ENCODE assay signal across 3 cellular contexts in genomic region chr11:10002221-10002620, GRCh38.
TF ChIP-seq lines count a peak whose summit lies in the region.

No MANE protein-coding gene starts in this region.

TF ChIP-seq in SK-N-SH, 30 proteins besides CTCF, POLR2A, EP300 and RAD21:
- TF ChIP-seq SMC3 (IDR thresholded peaks at IDR 0.05; ENCODE audit: low read depth, low read length): no peak
- TF ChIP-seq, protein P1, sequence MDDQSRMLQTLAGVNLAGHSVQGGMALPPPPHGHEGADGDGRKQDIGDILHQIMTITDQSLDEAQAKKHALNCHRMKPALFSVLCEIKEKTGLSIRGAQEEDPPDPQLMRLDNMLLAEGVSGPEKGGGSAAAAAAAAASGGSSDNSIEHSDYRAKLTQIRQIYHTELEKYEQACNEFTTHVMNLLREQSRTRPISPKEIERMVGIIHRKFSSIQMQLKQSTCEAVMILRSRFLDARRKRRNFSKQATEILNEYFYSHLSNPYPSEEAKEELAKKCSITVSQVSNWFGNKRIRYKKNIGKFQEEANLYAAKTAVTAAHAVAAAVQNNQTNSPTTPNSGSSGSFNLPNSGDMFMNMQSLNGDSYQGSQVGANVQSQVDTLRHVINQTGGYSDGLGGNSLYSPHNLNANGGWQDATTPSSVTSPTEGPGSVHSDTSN (IDR thresholded peaks at IDR 0.05): peak; percentile 23; the same call in 1 of the 2 replicates
- TF ChIP-seq JUND (IDR thresholded peaks at IDR 0.05): peak; percentile 69
- TF ChIP-seq FOSL2 (IDR thresholded peaks at IDR 0.05; ENCODE audit: borderline replicate concordance, low read depth): peak; percentile 54; the same call in 1 of the 2 replicates
- TF ChIP-seq TCF12 (IDR thresholded peaks at IDR 0.05): peak; percentile 58
- TF ChIP-seq MXI1 (IDR thresholded peaks at IDR 0.05; ENCODE audit: low read depth, low read length): no peak
- TF ChIP-seq NFIC (IDR thresholded peaks at IDR 0.05; ENCODE audit: borderline replicate concordance): peak; percentile 23; the same call in 1 of the 2 replicates
- no peak for TF ChIP-seq FOXJ3 (CRISPR knock-in tag; IDR thresholded peaks at IDR 0.05)
TF ChIP-seq in SK-N-SH: peak in this region for 5.

TF ChIP-seq in endothelial cell of umbilical vein, 7 proteins besides CTCF, POLR2A, EP300 and RAD21:
- TF ChIP-seq POLR2AphosphoS5 (IDR thresholded peaks at IDR 0.05; ENCODE audit: insufficient read depth, low read depth, low read length): no peak
- no peak for TF ChIP-seq GATA2 (IDR thresholded peaks at IDR 0.05; ENCODE audit: insufficient read depth, insufficient read length, low read depth, low read length)
- peak; percentile 46 for TF ChIP-seq FOS (IDR thresholded peaks at IDR 0.05; ENCODE audit: borderline replicate concordance, insufficient read depth, low read length)
- peak; percentile 12 for TF ChIP-seq JUN (IDR thresholded peaks at IDR 0.05; ENCODE audit: borderline replicate concordance, insufficient read depth, insufficient read length, low read depth)
- no peak for TF ChIP-seq EZH2 (IDR thresholded peaks at IDR 0.05; ENCODE audit: borderline replicate concordance, low read depth, low read length, severe bottlenecking)
TF ChIP-seq in endothelial cell of umbilical vein: peak in this region for 2.

TF ChIP-seq in GM23338, 12 proteins besides CTCF, POLR2A, EP300 and RAD21:
- no peak for TF ChIP-seq NANOG (IDR thresholded peaks at IDR 0.05; ENCODE audit: borderline replicate concordance)
- TF ChIP-seq POLR2AphosphoS5 (IDR thresholded peaks at IDR 0.05; ENCODE audit: low read depth): no peak
- TF ChIP-seq ZNF114 (CRISPR knock-in tag; IDR thresholded peaks at IDR 0.05): no peak
- TF ChIP-seq EZH2phosphoT487 (IDR thresholded peaks at IDR 0.05; ENCODE audit: unreplicated experiment): no peak
- TF ChIP-seq, protein P2, sequence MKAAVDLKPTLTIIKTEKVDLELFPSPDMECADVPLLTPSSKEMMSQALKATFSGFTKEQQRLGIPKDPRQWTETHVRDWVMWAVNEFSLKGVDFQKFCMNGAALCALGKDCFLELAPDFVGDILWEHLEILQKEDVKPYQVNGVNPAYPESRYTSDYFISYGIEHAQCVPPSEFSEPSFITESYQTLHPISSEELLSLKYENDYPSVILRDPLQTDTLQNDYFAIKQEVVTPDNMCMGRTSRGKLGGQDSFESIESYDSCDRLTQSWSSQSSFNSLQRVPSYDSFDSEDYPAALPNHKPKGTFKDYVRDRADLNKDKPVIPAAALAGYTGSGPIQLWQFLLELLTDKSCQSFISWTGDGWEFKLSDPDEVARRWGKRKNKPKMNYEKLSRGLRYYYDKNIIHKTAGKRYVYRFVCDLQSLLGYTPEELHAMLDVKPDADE (IDR thresholded peaks at IDR 0.05): no peak
- TF ChIP-seq, protein P3, sequence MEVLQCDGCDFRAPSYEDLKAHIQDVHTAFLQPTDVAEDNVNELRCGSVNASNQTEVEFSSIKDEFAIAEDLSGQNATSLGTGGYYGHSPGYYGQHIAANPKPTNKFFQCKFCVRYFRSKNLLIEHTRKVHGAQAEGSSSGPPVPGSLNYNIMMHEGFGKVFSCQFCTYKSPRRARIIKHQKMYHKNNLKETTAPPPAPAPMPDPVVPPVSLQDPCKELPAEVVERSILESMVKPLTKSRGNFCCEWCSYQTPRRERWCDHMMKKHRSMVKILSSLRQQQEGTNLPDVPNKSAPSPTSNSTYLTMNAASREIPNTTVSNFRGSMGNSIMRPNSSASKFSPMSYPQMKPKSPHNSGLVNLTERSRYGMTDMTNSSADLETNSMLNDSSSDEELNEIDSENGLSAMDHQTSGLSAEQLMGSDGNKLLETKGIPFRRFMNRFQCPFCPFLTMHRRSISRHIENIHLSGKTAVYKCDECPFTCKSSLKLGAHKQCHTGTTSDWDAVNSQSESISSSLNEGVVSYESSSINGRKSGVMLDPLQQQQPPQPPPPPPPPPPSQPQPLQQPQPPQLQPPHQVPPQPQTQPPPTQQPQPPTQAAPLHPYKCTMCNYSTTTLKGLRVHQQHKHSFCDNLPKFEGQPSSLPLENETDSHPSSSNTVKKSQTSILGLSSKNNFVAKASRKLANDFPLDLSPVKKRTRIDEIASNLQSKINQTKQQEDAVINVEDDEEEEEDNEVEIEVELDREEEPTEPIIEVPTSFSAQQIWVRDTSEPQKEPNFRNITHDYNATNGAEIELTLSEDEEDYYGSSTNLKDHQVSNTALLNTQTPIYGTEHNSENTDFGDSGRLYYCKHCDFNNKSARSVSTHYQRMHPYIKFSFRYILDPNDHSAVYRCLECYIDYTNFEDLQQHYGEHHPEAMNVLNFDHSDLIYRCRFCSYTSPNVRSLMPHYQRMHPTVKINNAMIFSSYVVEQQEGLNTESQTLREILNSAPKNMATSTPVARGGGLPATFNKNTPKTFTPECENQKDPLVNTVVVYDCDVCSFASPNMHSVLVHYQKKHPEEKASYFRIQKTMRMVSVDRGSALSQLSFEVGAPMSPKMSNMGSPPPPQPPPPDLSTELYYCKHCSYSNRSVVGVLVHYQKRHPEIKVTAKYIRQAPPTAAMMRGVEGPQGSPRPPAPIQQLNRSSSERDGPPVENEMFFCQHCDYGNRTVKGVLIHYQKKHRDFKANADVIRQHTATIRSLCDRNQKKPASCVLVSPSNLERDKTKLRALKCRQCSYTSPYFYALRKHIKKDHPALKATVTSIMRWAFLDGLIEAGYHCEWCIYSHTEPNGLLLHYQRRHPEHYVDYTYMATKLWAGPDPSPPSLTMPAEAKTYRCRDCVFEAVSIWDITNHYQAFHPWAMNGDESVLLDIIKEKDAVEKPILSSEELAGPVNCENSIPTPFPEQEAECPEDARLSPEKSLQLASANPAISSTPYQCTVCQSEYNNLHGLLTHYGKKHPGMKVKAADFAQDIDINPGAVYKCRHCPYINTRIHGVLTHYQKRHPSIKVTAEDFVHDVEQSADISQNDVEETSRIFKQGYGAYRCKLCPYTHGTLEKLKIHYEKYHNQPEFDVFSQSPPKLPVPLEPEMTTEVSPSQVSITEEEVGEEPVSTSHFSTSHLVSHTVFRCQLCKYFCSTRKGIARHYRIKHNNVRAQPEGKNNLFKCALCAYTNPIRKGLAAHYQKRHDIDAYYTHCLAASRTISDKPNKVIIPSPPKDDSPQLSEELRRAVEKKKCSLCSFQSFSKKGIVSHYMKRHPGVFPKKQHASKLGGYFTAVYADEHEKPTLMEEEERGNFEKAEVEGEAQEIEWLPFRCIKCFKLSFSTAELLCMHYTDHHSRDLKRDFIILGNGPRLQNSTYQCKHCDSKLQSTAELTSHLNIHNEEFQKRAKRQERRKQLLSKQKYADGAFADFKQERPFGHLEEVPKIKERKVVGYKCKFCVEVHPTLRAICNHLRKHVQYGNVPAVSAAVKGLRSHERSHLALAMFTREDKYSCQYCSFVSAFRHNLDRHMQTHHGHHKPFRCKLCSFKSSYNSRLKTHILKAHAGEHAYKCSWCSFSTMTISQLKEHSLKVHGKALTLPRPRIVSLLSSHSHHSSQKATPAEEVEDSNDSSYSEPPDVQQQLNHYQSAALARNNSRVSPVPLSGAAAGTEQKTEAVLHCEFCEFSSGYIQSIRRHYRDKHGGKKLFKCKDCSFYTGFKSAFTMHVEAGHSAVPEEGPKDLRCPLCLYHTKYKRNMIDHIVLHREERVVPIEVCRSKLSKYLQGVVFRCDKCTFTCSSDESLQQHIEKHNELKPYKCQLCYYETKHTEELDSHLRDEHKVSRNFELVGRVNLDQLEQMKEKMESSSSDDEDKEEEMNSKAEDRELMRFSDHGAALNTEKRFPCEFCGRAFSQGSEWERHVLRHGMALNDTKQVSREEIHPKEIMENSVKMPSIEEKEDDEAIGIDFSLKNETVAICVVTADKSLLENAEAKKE (CRISPR knock-in tag; IDR thresholded peaks at IDR 0.05): no peak
- TF ChIP-seq JUNB (IDR thresholded peaks at IDR 0.05; ENCODE audit: unreplicated experiment): no peak
- no peak for TF ChIP-seq EZH2 (IDR thresholded peaks at IDR 0.05; ENCODE audit: low read depth, unreplicated experiment)
- TF ChIP-seq REST (IDR thresholded peaks at IDR 0.05; ENCODE audit: unreplicated experiment): no peak
TF ChIP-seq in GM23338: peak in this region for 0.
